8 cellular contexts compared by ENCODE assay signal in the genomic region with DNA sequence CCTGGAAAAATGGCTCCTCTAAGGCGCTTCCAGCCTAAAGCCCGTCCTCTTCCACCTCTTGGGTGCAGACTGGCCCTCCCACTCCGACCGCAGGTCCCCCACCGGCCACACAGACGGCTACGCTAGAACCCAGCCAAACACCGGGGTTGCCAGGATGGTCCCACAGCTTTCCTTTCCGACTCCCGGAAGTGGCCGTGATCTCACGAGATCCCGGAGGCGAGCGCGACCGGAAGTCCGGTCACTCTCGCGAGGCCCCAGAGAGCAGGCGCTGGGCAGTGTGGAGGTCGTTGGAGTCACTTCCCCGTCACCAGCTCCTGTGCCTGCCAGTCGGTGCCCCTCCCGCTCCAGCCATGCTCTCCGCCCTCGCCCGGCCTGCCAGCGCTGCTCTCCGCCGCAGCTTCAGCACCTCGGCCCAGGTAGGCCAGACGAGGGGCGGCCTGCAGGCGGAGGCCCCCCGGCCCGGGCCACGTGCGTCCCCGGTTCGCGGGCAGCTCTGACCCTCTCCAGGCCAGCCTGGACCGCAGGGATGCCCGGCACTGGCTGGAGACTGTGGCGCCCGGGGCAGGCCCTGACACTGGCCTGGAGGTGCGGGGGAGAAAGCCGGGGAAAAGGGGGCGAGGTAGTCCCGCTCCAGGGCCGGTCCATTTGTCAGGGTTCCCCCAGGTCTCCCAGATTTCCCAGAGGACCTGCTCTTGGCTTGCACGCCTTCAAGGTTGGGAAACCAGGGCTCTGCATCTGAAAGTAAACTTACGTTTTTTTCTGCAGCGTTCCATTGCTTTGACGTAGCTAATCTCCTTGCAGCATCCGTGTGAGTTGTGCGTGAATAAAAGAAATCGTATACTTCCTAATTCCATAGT. TPM values are rescaled to one million over a fixed set of nuclear protein-coding genes. Genes with fewer than 3 reads are reported as not detected.
DNase-seq lines count a peak whose midpoint lies in the region; ATAC-seq and TF ChIP-seq lines count a peak whose summit lies in the region.

A gene with protein sequence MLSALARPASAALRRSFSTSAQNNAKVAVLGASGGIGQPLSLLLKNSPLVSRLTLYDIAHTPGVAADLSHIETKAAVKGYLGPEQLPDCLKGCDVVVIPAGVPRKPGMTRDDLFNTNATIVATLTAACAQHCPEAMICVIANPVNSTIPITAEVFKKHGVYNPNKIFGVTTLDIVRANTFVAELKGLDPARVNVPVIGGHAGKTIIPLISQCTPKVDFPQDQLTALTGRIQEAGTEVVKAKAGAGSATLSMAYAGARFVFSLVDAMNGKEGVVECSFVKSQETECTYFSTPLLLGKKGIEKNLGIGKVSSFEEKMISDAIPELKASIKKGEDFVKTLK (plus strand): TSS at position 296 of the 857 bp plus-strand sequence. CDS start 55 bp downstream, at position 351.
A gene with protein sequence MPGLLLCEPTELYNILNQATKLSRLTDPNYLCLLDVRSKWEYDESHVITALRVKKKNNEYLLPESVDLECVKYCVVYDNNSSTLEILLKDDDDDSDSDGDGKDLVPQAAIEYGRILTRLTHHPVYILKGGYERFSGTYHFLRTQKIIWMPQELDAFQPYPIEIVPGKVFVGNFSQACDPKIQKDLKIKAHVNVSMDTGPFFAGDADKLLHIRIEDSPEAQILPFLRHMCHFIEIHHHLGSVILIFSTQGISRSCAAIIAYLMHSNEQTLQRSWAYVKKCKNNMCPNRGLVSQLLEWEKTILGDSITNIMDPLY (minus strand): TSS at position 190 of the 857 bp plus-strand sequence. CDS start 17,477 bp downstream, outside the sequence.

- peak; percentile 97 for DNase-seq in AG08395 (ENCODE audit: low spot score)
- peak; percentile 95 for DNase-seq in NCI-H2196 treated with DMSO at 0.1 percent for 48 hours (lab: John Stamatoyannopoulos, UW; ENCODE audit: unreplicated experiment)
- peak; percentile 97 for DNase-seq in mammary epithelial cell

- H3K4me1 ChIP-seq in mammary epithelial cell (ENCODE audit: insufficient read depth, low read length) (peaks cover 9% of the 10 kb centered on the region), iPS-20b (ENCODE audit: insufficient read depth, low read length) (no peaks in the 10 kb centered on the region)

- peak within 1 kb of the TSS; percentile 89 for H3K27ac ChIP-seq in mammary epithelial cell (ENCODE audit: insufficient read depth, low read depth, low read length)
- peak within 1 kb of the TSS; percentile 85 for H3K27ac ChIP-seq in iPS-20b (ENCODE audit: low read length)
- peak within 1 kb of the TSS; percentile 75 to 99 (median 94) for H3K27ac ChIP-seq in skin epidermis

- no peaks in the 10 kb centered on the region for H3K9me3 ChIP-seq in mammary epithelial cell (replicated peaks; ENCODE audit: insufficient read depth, low read length)
- no peaks in the 10 kb centered on the region for H3K9me3 ChIP-seq in iPS-20b (ENCODE audit: insufficient read depth, low read depth, low read length)

- peaks cover 95% of the 10 kb centered on the region for H3K79me2 ChIP-seq in mammary epithelial cell (ENCODE audit: insufficient read depth, low read length)

- peak within 1 kb of the TSS; percentile 90 for H2AFZ ChIP-seq in mammary epithelial cell (ENCODE audit: low read depth, low read length)

- ATAC-seq in GM18907 (IDR thresholded peaks at IDR 0.05; ENCODE audit: unreplicated experiment) = peak; percentile 94
- peak; percentile 93 for ATAC-seq in HG03139 (IDR thresholded peaks at IDR 0.05; ENCODE audit: unreplicated experiment)

- H3K4me3 ChIP-seq in WI38 (ENCODE audit: low read depth, low read length) (peak within 1 kb of the TSS; percentile 99), mammary epithelial cell (replicated peaks in 1 of 3; ENCODE audit: insufficient read depth in 1 of 3, low read depth in 2 of 3, low read length in 3 of 3) (peak within 1 kb of the TSS; percentile 77 to 97 (median 84)), iPS-20b (ENCODE audit: low read length) (peak within 1 kb of the TSS; percentile 100), skin epidermis (peak within 1 kb of the TSS; percentile 83 to 98 (median 91))

- peak within 1 kb of the TSS; percentile 78 for H3K4me2 ChIP-seq in mammary epithelial cell (ENCODE audit: insufficient read depth, low read depth, low read length)

- WGBS in mammary epithelial cell (ENCODE audit: low coverage, missing lambda C conversion rate) = 1% methylated on average over 48 of the region's 58 CpGs

- H3K27me3 ChIP-seq in mammary epithelial cell (ENCODE audit: insufficient read depth, low read length) (no peaks in the 10 kb centered on the region), iPS-20b (ENCODE audit: insufficient read depth, low read length) (no peaks in the 10 kb centered on the region)

- TF ChIP-seq CTCF in WI38 (IDR thresholded peaks at IDR 0.05; ENCODE audit: low read depth, low read length) = no peak
- no peak for TF ChIP-seq CTCF in mammary epithelial cell (conservative IDR thresholded peaks at IDR 0.05 in 1 of 2, IDR thresholded peaks at IDR 0.05 in 1 of 2; ENCODE audit: extremely low read depth in 1 of 2, insufficient read depth in 1 of 2, low read depth in 1 of 2, low read length in 2 of 2)

- no peaks in the 10 kb centered on the region for H4K20me1 ChIP-seq in mammary epithelial cell (ENCODE audit: insufficient read depth, low read length)

- H3K9ac ChIP-seq in mammary epithelial cell (ENCODE audit: insufficient read depth, low read length) (peak within 1 kb of the TSS; percentile 98), iPS-20b (ENCODE audit: low read depth, low read length) (peak within 1 kb of the TSS; percentile 99)

- BruUV-seq in mammary epithelial cell (replicated peaks; lab: Mats Ljungman, UMichigan) = no TSS peak

- H3K36me3 ChIP-seq in mammary epithelial cell (ENCODE audit: insufficient read depth, low read length) = no peaks in the 10 kb centered on the region
- H3K36me3 ChIP-seq in iPS-20b (ENCODE audit: insufficient read depth, low read depth, low read length) = peaks cover 16% of the 10 kb centered on the region

- dilution Hi-C loops in mammary epithelial cell (cut with HindIII; ENCODE audit: low sequenced_read_pairs) = no loop called here

- in situ Hi-C loops in mammary epithelial cell (cut with MboI; ENCODE audit: low sequenced_read_pairs in 2 of 2) = loop anchor here in 1 of 2 donors (25.0 kb wide), 1 partner anchor 186 kb away; no protein-coding TSS in a partner anchor

- CTCF ChIA-PET in mammary epithelial cell (lab: Charles Lee; ENCODE audit: low non-redundant PET) = no interaction called here

- intact Hi-C loops in mammary epithelial cell (cut with micrococcal nuclease) = loop anchor here (2.0 to 5.0 kb wide), 2 partner anchors 39 to 84 kb away; no protein-coding TSS in a partner anchor

RNA-seq across cellular contexts. Expression of the first gene that starts in this region (rescaled TPM):
- total RNA-seq in mammary epithelial cell = 100 to 1,000 TPM in 1 of 2 donors, 10 to 100 TPM in 1; 44.0 to 188 TPM
- 162 TPM for polyA plus RNA-seq in mammary epithelial cell
- 221 TPM for polyA minus RNA-seq in mammary epithelial cell

RNA-seq across cellular contexts. Expression of the second gene that starts in this region (rescaled TPM):
- total RNA-seq in mammary epithelial cell = 10 to 100 TPM; 43.0 to 44.3 TPM
- 84.3 TPM for polyA plus RNA-seq in mammary epithelial cell
- polyA minus RNA-seq in mammary epithelial cell = 62.9 TPM

Comparison
In these comparisons a context has a peak if more than half of its experiments do, and no peak if none do; other contexts are left out.
1. Peak in every context shown above with its lines: DNase-seq, ATAC-seq, H3K4me3 ChIP-seq and H3K27ac ChIP-seq.